ENCODE assay signal across 30 cellular contexts in the genomic region with DNA sequence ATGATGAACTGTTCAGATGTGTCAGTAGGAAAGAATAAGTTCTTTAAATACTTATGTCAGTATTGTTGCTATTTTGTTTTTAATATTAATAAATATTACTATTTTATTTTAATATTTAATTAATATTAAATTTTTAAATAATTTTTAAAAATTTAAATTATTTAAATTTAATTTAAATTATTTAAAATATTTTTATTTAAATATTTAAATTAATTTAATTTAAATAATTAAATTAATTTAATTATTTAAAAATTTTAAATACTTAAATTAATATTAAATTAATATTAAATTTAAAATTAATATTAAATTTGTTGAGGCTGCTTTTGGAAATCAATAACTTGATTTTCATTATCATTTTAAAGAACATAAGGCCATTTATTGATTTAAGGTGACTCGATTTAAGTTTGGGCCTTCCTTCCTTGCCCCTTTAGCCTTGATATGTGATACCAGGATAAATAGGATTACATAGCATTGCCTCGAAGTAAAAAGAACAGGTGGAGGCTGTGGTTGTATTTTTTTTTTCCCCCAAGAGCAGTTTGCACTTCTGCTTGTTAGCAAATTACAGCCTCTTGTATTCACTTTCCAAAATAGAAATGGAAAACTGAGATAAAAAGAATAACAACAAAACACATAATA.
A peak's percentile ranks its signal among the peaks of the same experiment; 100 is the strongest.
DNase-seq lines count a peak whose midpoint lies in the region; ATAC-seq, FAIRE-seq and TF ChIP-seq lines count a peak whose summit lies in the region.
"Had no signal": no experiment of that assay in that cellular context is flagged by ENCODE, and none has a peak within 500 bp of the region (broad histone marks: within the 10 kb centered on the region; RNA-seq: fewer than 3 reads in every experiment).

No MANE protein-coding gene starts in this region.

- H3K4me1 Mint-ChIP-seq in WTC11 = peaks cover 23% of the 10 kb centered on the region
- H3K4me1 Mint-ChIP-seq in effector memory CD8-positive, alpha-beta T cell (ENCODE audit: low read depth in 2 of 2) = no peaks in the 10 kb centered on the region
- H3K4me1 Mint-ChIP-seq: CD14-positive monocyte had no signal

- DNase-seq in NCI-H1092 treated with DMSO at 0.1 percent for 48 hours (lab: John Stamatoyannopoulos, UW) (peak; percentile 2), NCI-H1092 (lab: John Stamatoyannopoulos, UW) (no peak), NCI-H524 treated with DMSO at 0.1 percent for 48 hours (lab: John Stamatoyannopoulos, UW) (peak; percentile 22), WTC11 (ENCODE audit: low spot score) (no peak), pancreas (no peak)
- no peak for DNase-seq in effector memory CD8-positive, alpha-beta T cell
- no peak for DNase-seq in activated CD4-positive, alpha-beta T cell treated with anti-CD3 and anti-CD28 coated beads, Interleukin-2, amount 50 U/mL, for 1 hour
- DNase-seq: ACHN, BE2C, Calu3, DMS79 treated with DMSO at 0.1 percent for 48 hours, GOT3, HFFc6, IMR-90, KG1, MG63, NCI-H1436 treated with DMSO at 0.1 percent for 48 hours, NCI-H187 treated with DMSO at 0.1 percent for 48 hours, NCI-H2171 treated with DMSO at 0.1 percent for 48 hours, NCI-H345, NCI-H510A treated with DMSO at 0.1 percent for 48 hours, SHP77 treated with DMSO at 0.1 percent for 48 hours, SW 1271 had no signal

- no peaks in the 10 kb centered on the region for H3K4me1 ChIP-seq in pancreas
- H3K4me1 ChIP-seq: BE2C, HAP-1 had no signal

- H3K36me3 ChIP-seq in pancreas = no peaks in the 10 kb centered on the region
- H3K36me3 ChIP-seq: BE2C, HAP-1, MG63 had no signal

- intact Hi-C loops in pancreas (cut with DNase I) = no loop called here

- CTCF ChIA-PET in WTC11 (lab: Charles Lee) = no interaction called here

- POLR2A ChIA-PET in WTC11 (lab: Charles Lee) = no interaction called here

- no peaks in the 10 kb centered on the region for H3K27me3 Mint-ChIP-seq in WTC11 (ENCODE audit: low read depth)
- no peaks in the 10 kb centered on the region for H3K27me3 Mint-ChIP-seq in effector memory CD8-positive, alpha-beta T cell

- FAIRE-seq in pancreas (lab: Jason Lieb, UNC) = peak; percentile 99
- FAIRE-seq: GM12892 had no signal

- no peak overlapping the region for H3K4me3 Mint-ChIP-seq in WTC11
- H3K4me3 Mint-ChIP-seq in effector memory CD8-positive, alpha-beta T cell = no peak overlapping the region
- H3K4me3 Mint-ChIP-seq: CD14-positive monocyte, HFFc6 had no signal

- no peak overlapping the region for H3K27ac Mint-ChIP-seq in WTC11
- H3K27ac Mint-ChIP-seq in effector memory CD8-positive, alpha-beta T cell = no peak overlapping the region
- H3K27ac Mint-ChIP-seq: CD14-positive monocyte, HFFc6 had no signal

- no peaks in the 10 kb centered on the region for H3K27me3 ChIP-seq in pancreas
- H3K27me3 ChIP-seq: BE2C, MG63 had no signal

- peaks cover 15% of the 10 kb centered on the region for H3K9me3 Mint-ChIP-seq in WTC11
- H3K9me3 Mint-ChIP-seq in effector memory CD8-positive, alpha-beta T cell = peaks cover 11 to 14% of the 10 kb centered on the region in 2 donors

- TF ChIP-seq CTCF in WTC11 (IDR thresholded peaks at IDR 0.05) (no peak), pancreas (IDR thresholded peaks at IDR 0.05) (no peak)

- no peak overlapping the region for H3K27ac ChIP-seq in pancreas
- H3K27ac ChIP-seq: 22Rv1, SK-N-MC had no signal

- no peak for ATAC-seq in WTC11
- no peak for ATAC-seq in pancreas
- ATAC-seq in effector memory CD8-positive, alpha-beta T cell (replicated peaks) = no peak
- no peak for ATAC-seq in HG03196 (IDR thresholded peaks at IDR 0.05; ENCODE audit: unreplicated experiment)
- ATAC-seq: Panc1 had no signal

- no peak overlapping the region for H3K4me3 ChIP-seq in pancreas
- H3K4me3 ChIP-seq: HAP-1, MG63, SK-N-MC had no signal

- 56 to 61% methylated on average over 2 of the region's 2 CpGs for WGBS in pancreas, 2 donors

- H3K36me3 Mint-ChIP-seq in WTC11 = peaks cover 14% of the 10 kb centered on the region
- H3K36me3 Mint-ChIP-seq in effector memory CD8-positive, alpha-beta T cell (ENCODE audit: insufficient read depth) = no peaks in the 10 kb centered on the region
- H3K36me3 Mint-ChIP-seq: CD14-positive monocyte had no signal

- no peaks in the 10 kb centered on the region for H3K9me3 ChIP-seq in pancreas
- H3K9me3 ChIP-seq: BE2C, HAP-1, MG63 had no signal

TF ChIP-seq in WTC11, 78 proteins besides CTCF, POLR2A, EP300 and RAD21:
- no peak for TF ChIP-seq RORB (CRISPR knock-in tag; IDR thresholded peaks at IDR 0.05)
- peak; percentile 99; the same call in 1 of the 2 replicates for TF ChIP-seq HMGA2 (CRISPR knock-in tag; IDR thresholded peaks at IDR 0.05)

Comparison
In these comparisons a context has a peak if more than half of its experiments do, and no peak if none do; other contexts are left out.
1. DNase-seq: peak in NCI-H1092 treated with DMSO at 0.1 percent for 48 hours (single experiment) and NCI-H524 treated with DMSO at 0.1 percent for 48 hours (single experiment); none in NCI-H1092 (single experiment), WTC11 (single experiment), pancreas (0 of 6), effector memory CD8-positive, alpha-beta T cell (0 of 3) and activated CD4-positive, alpha-beta T cell treated with anti-CD3 and anti-CD28 coated beads, Interleukin-2, amount 50 U/mL, for 1 hour (single experiment).